Comparison of ENCODE assay signal across 9 cellular contexts in the genomic region with DNA sequence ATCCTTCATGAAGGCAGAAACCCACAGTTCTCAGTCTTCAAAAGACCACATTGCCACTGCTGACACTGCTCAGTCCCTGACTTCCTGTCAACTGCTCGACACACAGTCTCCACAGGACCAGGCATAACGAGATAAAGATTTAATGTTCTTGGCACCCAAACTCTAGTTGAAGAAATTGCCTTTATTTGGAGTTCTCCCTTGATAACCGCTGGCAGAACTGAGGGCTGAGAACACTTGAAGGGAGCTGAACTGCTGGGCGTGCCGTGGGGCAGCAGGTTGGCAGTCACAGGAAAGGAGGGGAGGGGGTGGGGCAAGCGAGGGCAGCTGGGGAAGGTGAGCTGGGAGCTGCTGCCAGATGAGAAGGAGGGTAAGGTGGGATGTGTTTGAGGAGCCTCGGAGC. TPM values are rescaled to one million over a fixed set of nuclear protein-coding genes. Genes with fewer than 3 reads are reported as not detected.
DNase-seq lines count a peak whose midpoint lies in the region; ATAC-seq and TF ChIP-seq lines count a peak whose summit lies in the region.
"Had no signal": no experiment of that assay in that cellular context is flagged by ENCODE, and none has a peak within 500 bp of the region (broad histone marks: within the 10 kb centered on the region; RNA-seq: fewer than 3 reads in every experiment).

No MANE protein-coding gene starts in this region.

- no peaks in the 10 kb centered on the region for H3K36me3 ChIP-seq in mucosa of descending colon (ENCODE audit: low read depth)

- peak; percentile 17 to 48 for ATAC-seq in right cardiac atrium
- ATAC-seq in left ventricle myocardium superior: no peak
- ATAC-seq in mucosa of descending colon: peak; percentile 48
- ATAC-seq in GM19395 (IDR thresholded peaks at IDR 0.05; ENCODE audit: unreplicated experiment): no peak
- no peak for ATAC-seq in HG03095 (IDR thresholded peaks at IDR 0.05; ENCODE audit: unreplicated experiment)

- H3K9me3 ChIP-seq in right cardiac atrium (ENCODE audit: control insufficient read depth, low read length) (no peaks in the 10 kb centered on the region), mucosa of descending colon (no peaks in the 10 kb centered on the region)

- no peak overlapping the region for H3K27ac ChIP-seq in right cardiac atrium (ENCODE audit: low read length)

- H3K4me1 ChIP-seq in right cardiac atrium (ENCODE audit: control insufficient read depth, insufficient read depth, low read length): no peaks in the 10 kb centered on the region
- peaks cover 18% of the 10 kb centered on the region for H3K4me1 ChIP-seq in mucosa of descending colon (ENCODE audit: low read depth)

- DNase-seq in right cardiac atrium (no peak), left ventricle myocardium superior (no peak), mucosa of descending colon (peak; percentile 67 to 74 (median 70)), NCI-H2227 (lab: John Stamatoyannopoulos, UW; ENCODE audit: unreplicated experiment) (no peak), HCEC 1CT (no peak)
- DNase-seq in activated effector memory CD4-positive, alpha-beta T cell treated with Interleukin-2 at 50 U/mL for 16 hours: peak; percentile 34
- DNase-seq: Karpas-422 had no signal

- WGBS in right cardiac atrium: 46% methylated on average over 7 of the region's 7 CpGs

- intact Hi-C loops in right cardiac atrium (cut with DNase I) (loop anchor here in 3 of 4 donors (5.0 to 10.0 kb wide), 3 partner anchors 80 to 133 kb away; a partner anchor contains a TSS), left ventricle myocardium superior (cut with micrococcal nuclease) (no loop called here), mucosa of descending colon (cut with DNase I, micrococcal nuclease) (loop anchor here (5.0 kb wide), 1 partner anchor 133 kb away; no protein-coding TSS in a partner anchor)

- TF ChIP-seq CTCF in mucosa of descending colon (IDR thresholded peaks at IDR 0.05): no peak

- no peaks in the 10 kb centered on the region for H3K27me3 ChIP-seq in right cardiac atrium (ENCODE audit: control insufficient read depth, insufficient read depth)

- H3K4me3 ChIP-seq in right cardiac atrium (ENCODE audit: low read length) (no peak overlapping the region), mucosa of descending colon (no peak overlapping the region)

RNA-seq across cellular contexts. Expression of a gene that starts 15.9 kb away (rescaled TPM):
- 1 to 10 TPM; 1.8 to 3.0 (median 2.2) TPM for total RNA-seq in right cardiac atrium
- 1.7 TPM for polyA plus RNA-seq in right cardiac atrium
- 1.2 TPM for total RNA-seq in left ventricle myocardium superior
- total RNA-seq in mucosa of descending colon: 1 to 10 TPM; 5.9 to 8.9 (median 7.8) TPM

RNA-seq across cellular contexts. Expression of a gene that starts 47.1 kb away (rescaled TPM):
- total RNA-seq in right cardiac atrium (10 to 100 TPM; 18.3 to 25.1 (median 24.3) TPM), left ventricle myocardium superior (20.8 TPM), mucosa of descending colon (10 to 100 TPM; 32.8 to 38.3 (median 38.2) TPM)
- 21.8 TPM for polyA plus RNA-seq in right cardiac atrium

Comparison
In these comparisons a context has a peak if more than half of its experiments do, and no peak if none do; other contexts are left out.
1. ATAC-seq: peak in right cardiac atrium (2 of 2) and mucosa of descending colon (single experiment); none in left ventricle myocardium superior (single experiment), GM19395 (single experiment) and HG03095 (single experiment).
2. DNase-seq: peak in activated effector memory CD4-positive, alpha-beta T cell treated with Interleukin-2 at 50 U/mL for 16 hours (single experiment) and mucosa of descending colon (3 of 3); none in right cardiac atrium (0 of 3), left ventricle myocardium superior (single experiment), NCI-H2227 (single experiment) and HCEC 1CT (single experiment).